17 cellular contexts compared by ENCODE assay signal in the genomic region with DNA sequence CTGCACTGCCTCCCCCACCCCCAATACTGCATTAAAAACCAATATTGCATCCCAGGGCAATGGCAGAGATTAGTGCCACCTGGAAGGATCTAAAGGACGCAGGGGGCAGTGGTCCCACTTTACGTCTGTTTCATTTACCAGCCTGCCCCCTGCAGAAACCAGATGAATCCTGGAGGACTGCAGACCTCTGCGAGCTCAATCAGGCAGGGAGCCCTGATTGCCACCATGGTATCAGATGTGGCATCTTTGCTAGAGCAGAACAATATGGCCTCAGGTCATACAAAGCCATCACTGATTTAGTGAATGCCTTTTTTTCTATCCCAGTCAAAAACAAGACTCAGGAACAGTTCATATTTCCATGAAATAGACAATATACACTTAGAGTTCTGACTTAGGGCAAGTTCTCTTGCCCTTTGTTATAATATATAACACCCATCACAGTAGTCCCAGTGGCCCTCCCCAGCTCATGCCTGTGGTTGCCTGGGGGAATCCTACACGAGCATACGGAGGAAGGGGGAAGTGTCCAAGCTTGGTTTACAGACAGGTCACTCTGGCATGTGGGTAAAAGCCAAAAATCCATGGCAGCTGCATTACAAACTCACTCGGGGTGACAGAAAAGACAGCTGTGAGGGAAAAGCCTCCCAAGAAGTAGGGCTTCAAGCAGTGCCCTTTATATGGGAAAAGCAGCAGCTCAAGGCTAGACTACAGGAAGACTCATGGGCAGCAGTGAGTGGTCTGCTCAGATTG.
"Had no signal": no experiment of that assay in that cellular context is flagged by ENCODE, and none has a peak within 500 bp of the region (broad histone marks: within the 10 kb centered on the region; RNA-seq: fewer than 3 reads in every experiment).

No MANE protein-coding gene starts in this region.

- H3K9me3 ChIP-seq: right atrium auricular region, sigmoid colon had no signal

- H2AFZ ChIP-seq: hepatocyte had no signal

- DNase-seq: effector CD4-positive, alpha-beta T cell; endodermal cell; head of caudate nucleus; kidney glomerular epithelial cell; mesendoderm; naive thymus-derived CD8-positive, alpha-beta T cell; posterior cingulate gyrus; sigmoid colon; stimulated activated CD4-positive, alpha-beta T cell treated with anti-CD3 and anti-CD28 coated beads, Interleukin-2, amount 100 ng/mL, for 48 hours; stimulated activated naive CD4-positive, alpha-beta T cell treated with Interleukin-2 at 50 U/mL for 16 hours; trophoblast cell had no signal

- H3K79me2 ChIP-seq: hepatocyte had no signal

- H3K4me3 Mint-ChIP-seq: endodermal cell; naive thymus-derived CD8-positive, alpha-beta T cell; neural crest cell had no signal

- H3K27me3 ChIP-seq: foreskin keratinocyte, hepatocyte, right atrium auricular region, sigmoid colon had no signal

- H3K9me3 Mint-ChIP-seq: naive thymus-derived CD8-positive, alpha-beta T cell; neural crest cell had no signal

- ATAC-seq: naive thymus-derived CD8-positive, alpha-beta T cell had no signal

- H3K27ac ChIP-seq: coronary artery, foreskin keratinocyte, hepatocyte, right atrium auricular region, sigmoid colon had no signal

- H3K4me3 ChIP-seq: coronary artery, hepatocyte, right atrium auricular region, sigmoid colon, smooth muscle cell had no signal

- H3K27me3 Mint-ChIP-seq: naive thymus-derived CD8-positive, alpha-beta T cell had no signal

- H3K27ac Mint-ChIP-seq: endodermal cell had no signal

- H3K4me2 ChIP-seq: hepatocyte, smooth muscle cell had no signal
